Comparison of ENCODE assay signal across 1 cellular context in genomic region chr13:94595943-94596574, GRCh38.
TF ChIP-seq lines count a peak whose summit lies in the region.

A gene with protein sequence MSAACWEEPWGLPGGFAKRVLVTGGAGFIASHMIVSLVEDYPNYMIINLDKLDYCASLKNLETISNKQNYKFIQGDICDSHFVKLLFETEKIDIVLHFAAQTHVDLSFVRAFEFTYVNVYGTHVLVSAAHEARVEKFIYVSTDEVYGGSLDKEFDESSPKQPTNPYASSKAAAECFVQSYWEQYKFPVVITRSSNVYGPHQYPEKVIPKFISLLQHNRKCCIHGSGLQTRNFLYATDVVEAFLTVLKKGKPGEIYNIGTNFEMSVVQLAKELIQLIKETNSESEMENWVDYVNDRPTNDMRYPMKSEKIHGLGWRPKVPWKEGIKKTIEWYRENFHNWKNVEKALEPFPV (minus strand): TSS chr13:94596152. CDS start chr13:94596136, 16 bp downstream.

TF ChIP-seq in H1, 55 proteins besides CTCF, POLR2A, EP300 and RAD21:
- TF ChIP-seq YY1 (IDR thresholded peaks at IDR 0.05; ENCODE audit: low read depth, low read length): peak; percentile 60; the same call in 1 of the 2 replicates
- TF ChIP-seq CHD2 (IDR thresholded peaks at IDR 0.05; ENCODE audit: low read length): 0 out of 2 replicates have a peak, but pooled peaks have one; percentile 52
- no peak for TF ChIP-seq JUN (IDR thresholded peaks at IDR 0.05; ENCODE audit: low read depth, low read length)
- no peak for TF ChIP-seq EGR1 (IDR thresholded peaks at IDR 0.05; ENCODE audit: borderline replicate concordance, low read depth, low read length)
- no peak for TF ChIP-seq CBX5 (IDR thresholded peaks at IDR 0.05; ENCODE audit: low read depth, low read length)
- TF ChIP-seq RXRA (IDR thresholded peaks at IDR 0.05; ENCODE audit: insufficient read depth, low read depth, low read length): no peak
- no peak for TF ChIP-seq SP2 (IDR thresholded peaks at IDR 0.05; ENCODE audit: low read length)
- TF ChIP-seq, protein P1, sequence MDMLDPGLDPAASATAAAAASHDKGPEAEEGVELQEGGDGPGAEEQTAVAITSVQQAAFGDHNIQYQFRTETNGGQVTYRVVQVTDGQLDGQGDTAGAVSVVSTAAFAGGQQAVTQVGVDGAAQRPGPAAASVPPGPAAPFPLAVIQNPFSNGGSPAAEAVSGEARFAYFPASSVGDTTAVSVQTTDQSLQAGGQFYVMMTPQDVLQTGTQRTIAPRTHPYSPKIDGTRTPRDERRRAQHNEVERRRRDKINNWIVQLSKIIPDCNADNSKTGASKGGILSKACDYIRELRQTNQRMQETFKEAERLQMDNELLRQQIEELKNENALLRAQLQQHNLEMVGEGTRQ (IDR thresholded peaks at IDR 0.05; ENCODE audit: low read length): no peak
- peak; percentile 76 for TF ChIP-seq NRF1 (IDR thresholded peaks at IDR 0.05; ENCODE audit: low read depth, low read length)
- TF ChIP-seq CBX8 (IDR thresholded peaks at IDR 0.05; ENCODE audit: borderline replicate concordance, low read depth, low read length): no peak
- no peak for TF ChIP-seq POU5F1 (IDR thresholded peaks at IDR 0.05; ENCODE audit: low read depth, low read length)
- TF ChIP-seq RNF2 (IDR thresholded peaks at IDR 0.05; ENCODE audit: borderline replicate concordance, low read depth, low read length, missing control alignments, poor library complexity, severe bottlenecking): no peak
- TF ChIP-seq, protein P2, sequence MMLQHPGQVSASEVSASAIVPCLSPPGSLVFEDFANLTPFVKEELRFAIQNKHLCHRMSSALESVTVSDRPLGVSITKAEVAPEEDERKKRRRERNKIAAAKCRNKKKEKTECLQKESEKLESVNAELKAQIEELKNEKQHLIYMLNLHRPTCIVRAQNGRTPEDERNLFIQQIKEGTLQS (IDR thresholded peaks at IDR 0.05; ENCODE audit: insufficient read depth, low read depth, low read length): peak; percentile 76
- no peak for TF ChIP-seq RFX5 (IDR thresholded peaks at IDR 0.05; ENCODE audit: borderline replicate concordance, low read depth, low read length)
- TF ChIP-seq SP4 (IDR thresholded peaks at IDR 0.05; ENCODE audit: low read length): no peak
- no peak for TF ChIP-seq SRF (IDR thresholded peaks at IDR 0.05; ENCODE audit: low read depth, low read length)
- TF ChIP-seq TEAD4 (IDR thresholded peaks at IDR 0.05; ENCODE audit: low read depth, low read length): no peak
- no peak for TF ChIP-seq CTBP2 (IDR thresholded peaks at IDR 0.05; ENCODE audit: borderline replicate concordance, insufficient read depth, insufficient read length, low read length)
- peak; percentile 96 for TF ChIP-seq PHF8 (conservative IDR thresholded peaks at IDR 0.05; ENCODE audit: low read depth, low read length)
- TF ChIP-seq HDAC2 (IDR thresholded peaks at IDR 0.05; ENCODE audit: borderline replicate concordance in 1 of 2, low read depth in 2 of 2, low read length in 2 of 2): no peak
- TF ChIP-seq CHD7 (IDR thresholded peaks at IDR 0.05; ENCODE audit: insufficient replicate concordance, low read length): no peak
- TF ChIP-seq GABPA (IDR thresholded peaks at IDR 0.05; ENCODE audit: borderline replicate concordance, insufficient read depth, low read length): no peak
- TF ChIP-seq BACH1 (IDR thresholded peaks at IDR 0.05; ENCODE audit: low read length): no peak
- TF ChIP-seq ASH2L (IDR thresholded peaks at IDR 0.05; ENCODE audit: low read length): no peak
- peak; percentile 58 for TF ChIP-seq CREB1 (IDR thresholded peaks at IDR 0.05)
- TF ChIP-seq TAF7 (optimal IDR thresholded peaks at IDR 0.05; ENCODE audit: borderline replicate concordance, low read depth, low read length): peak; percentile 81
- TF ChIP-seq JUND (IDR thresholded peaks at IDR 0.05; ENCODE audit: low read length): no peak
- TF ChIP-seq, protein P3, sequence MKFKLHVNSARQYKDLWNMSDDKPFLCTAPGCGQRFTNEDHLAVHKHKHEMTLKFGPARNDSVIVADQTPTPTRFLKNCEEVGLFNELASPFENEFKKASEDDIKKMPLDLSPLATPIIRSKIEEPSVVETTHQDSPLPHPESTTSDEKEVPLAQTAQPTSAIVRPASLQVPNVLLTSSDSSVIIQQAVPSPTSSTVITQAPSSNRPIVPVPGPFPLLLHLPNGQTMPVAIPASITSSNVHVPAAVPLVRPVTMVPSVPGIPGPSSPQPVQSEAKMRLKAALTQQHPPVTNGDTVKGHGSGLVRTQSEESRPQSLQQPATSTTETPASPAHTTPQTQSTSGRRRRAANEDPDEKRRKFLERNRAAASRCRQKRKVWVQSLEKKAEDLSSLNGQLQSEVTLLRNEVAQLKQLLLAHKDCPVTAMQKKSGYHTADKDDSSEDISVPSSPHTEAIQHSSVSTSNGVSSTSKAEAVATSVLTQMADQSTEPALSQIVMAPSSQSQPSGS (IDR thresholded peaks at IDR 0.05; ENCODE audit: low read length): no peak
- TF ChIP-seq BRCA1 (IDR thresholded peaks at IDR 0.05; ENCODE audit: low read depth, low read length): no peak
- TF ChIP-seq FOSL1 (IDR thresholded peaks at IDR 0.05; ENCODE audit: insufficient read depth, low read depth, low read length): no peak
- peak; percentile 91 for TF ChIP-seq TBP (IDR thresholded peaks at IDR 0.05; ENCODE audit: low read depth, low read length)
- no peak for TF ChIP-seq TCF12 (IDR thresholded peaks at IDR 0.05; ENCODE audit: low read depth, low read length)
- TF ChIP-seq RBBP5 (IDR thresholded peaks at IDR 0.05; ENCODE audit: borderline replicate concordance, low read depth, low read length): peak; percentile 71; the same call in 1 of the 2 replicates
- TF ChIP-seq EZH2 (IDR thresholded peaks at IDR 0.05; ENCODE audit: low read depth, low read length, severe bottlenecking): no peak
- TF ChIP-seq CEBPB (IDR thresholded peaks at IDR 0.05; ENCODE audit: low read depth, low read length): no peak
- no peak for TF ChIP-seq SIX5 (IDR thresholded peaks at IDR 0.05; ENCODE audit: low read depth, low read length)
- TF ChIP-seq ZNF274 (IDR thresholded peaks at IDR 0.05; ENCODE audit: borderline replicate concordance, extremely low read depth, low read length): no peak
- no peak for TF ChIP-seq SUZ12 (IDR thresholded peaks at IDR 0.05; ENCODE audit: low read length)
- TF ChIP-seq TAF1 (IDR thresholded peaks at IDR 0.05; ENCODE audit: low read depth, low read length): peak; percentile 98
- TF ChIP-seq POLR2AphosphoS5 (IDR thresholded peaks at IDR 0.05; ENCODE audit: low read depth, low read length): peak; percentile 95
- TF ChIP-seq, protein P4, sequence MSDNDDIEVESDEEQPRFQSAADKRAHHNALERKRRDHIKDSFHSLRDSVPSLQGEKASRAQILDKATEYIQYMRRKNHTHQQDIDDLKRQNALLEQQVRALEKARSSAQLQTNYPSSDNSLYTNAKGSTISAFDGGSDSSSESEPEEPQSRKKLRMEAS (IDR thresholded peaks at IDR 0.05): peak; percentile 55
- no peak for TF ChIP-seq KDM5A (IDR thresholded peaks at IDR 0.05; ENCODE audit: low read length)
- peak; percentile 51 for TF ChIP-seq SAP30 (IDR thresholded peaks at IDR 0.05; ENCODE audit: insufficient read depth, insufficient replicate concordance, low read length)
- TF ChIP-seq GTF2F1 (IDR thresholded peaks at IDR 0.05; ENCODE audit: borderline replicate concordance, low read depth, low read length): no peak
- no peak for TF ChIP-seq BCL11A (IDR thresholded peaks at IDR 0.05; ENCODE audit: low read depth in 2 of 2, low read length in 2 of 2)
- TF ChIP-seq, protein P5, sequence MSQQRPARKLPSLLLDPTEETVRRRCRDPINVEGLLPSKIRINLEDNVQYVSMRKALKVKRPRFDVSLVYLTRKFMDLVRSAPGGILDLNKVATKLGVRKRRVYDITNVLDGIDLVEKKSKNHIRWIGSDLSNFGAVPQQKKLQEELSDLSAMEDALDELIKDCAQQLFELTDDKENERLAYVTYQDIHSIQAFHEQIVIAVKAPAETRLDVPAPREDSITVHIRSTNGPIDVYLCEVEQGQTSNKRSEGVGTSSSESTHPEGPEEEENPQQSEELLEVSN (IDR thresholded peaks at IDR 0.05): no peak; the same call in 1 of the 2 replicates
- no peak for TF ChIP-seq SIN3A (conservative IDR thresholded peaks at IDR 0.05 in 1 of 2, IDR thresholded peaks at IDR 0.05 in 1 of 2; ENCODE audit: low read depth in 1 of 2, low read length in 2 of 2)
- TF ChIP-seq HDAC6 (IDR thresholded peaks at IDR 0.05; ENCODE audit: low read depth, low read length): no peak
- TF ChIP-seq NANOG (IDR thresholded peaks at IDR 0.05; ENCODE audit: insufficient read depth, low read depth, low read length, poor library complexity, severe bottlenecking): peak; percentile 20
- TF ChIP-seq MAFK (IDR thresholded peaks at IDR 0.05; ENCODE audit: low read depth, low read length): no peak
- TF ChIP-seq CHD1 (IDR thresholded peaks at IDR 0.05; ENCODE audit: low read depth, low read length): no peak
- TF ChIP-seq SIRT6 (IDR thresholded peaks at IDR 0.05; ENCODE audit: low read length): no peak
- no peak for TF ChIP-seq KDM1A (IDR thresholded peaks at IDR 0.05; ENCODE audit: borderline replicate concordance, low read length)
- 0 out of 2 replicates have a peak, but pooled peaks have one; percentile 32 for TF ChIP-seq SP1 (IDR thresholded peaks at IDR 0.05; ENCODE audit: low read depth, low read length)
- TF ChIP-seq KDM4A (IDR thresholded peaks at IDR 0.05; ENCODE audit: low read depth, low read length, severe bottlenecking): no peak
